1 cellular context compared by ENCODE assay signal in the genomic region with DNA sequence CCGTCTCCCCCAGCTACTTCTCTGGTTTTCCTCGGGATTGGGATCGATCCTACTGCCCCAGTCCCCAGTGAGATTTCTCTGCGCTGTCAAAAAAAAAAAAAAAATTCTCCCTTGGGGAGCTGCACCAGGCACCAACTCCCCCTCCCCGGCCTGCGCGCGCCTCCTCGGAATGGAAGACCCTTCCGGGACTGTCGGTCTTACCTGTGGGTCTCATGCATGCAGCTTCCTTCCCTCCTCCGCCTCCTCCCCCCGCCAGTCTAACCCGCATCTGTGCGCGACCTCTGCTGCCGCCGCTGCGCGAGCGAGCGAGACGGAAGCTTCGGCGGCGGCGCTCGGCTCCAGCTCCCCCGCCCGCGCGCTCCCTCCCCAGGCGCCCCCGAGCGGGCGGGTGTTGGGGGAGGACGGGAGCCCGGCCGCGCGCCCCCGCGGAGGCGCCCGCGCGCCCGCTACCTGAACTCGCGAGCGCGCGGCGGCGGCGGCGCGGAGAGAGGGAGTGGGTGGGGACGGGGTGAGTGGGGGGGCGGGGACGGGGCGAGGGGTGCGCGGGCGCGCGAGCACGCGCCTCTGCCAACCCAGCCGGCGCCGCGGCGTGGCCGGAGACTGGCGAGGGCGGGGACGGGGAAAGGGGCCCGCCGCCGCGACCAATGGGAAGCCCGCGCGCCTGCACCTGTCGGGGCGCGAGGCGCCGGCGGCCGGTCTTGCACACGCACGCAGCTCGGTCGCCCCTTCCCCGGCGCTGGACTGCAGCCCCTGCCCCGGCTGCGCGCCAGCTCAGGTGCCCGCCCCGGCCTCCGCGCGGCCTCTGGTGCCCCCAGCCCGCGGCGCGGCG.
A peak's percentile ranks its signal among the peaks of the same experiment; 100 is the strongest.
TF ChIP-seq lines count a peak whose summit lies in the region.

TSS of gene SUSD4 (minus strand) at position 321 of the 829 bp plus-strand sequence. CDS start 751 bp downstream, outside the sequence.

TF ChIP-seq in HEK293, 187 proteins besides CTCF, POLR2A, EP300 and RAD21 (continued from another document and continues in another):
- TF ChIP-seq ZBTB10 (tag by site-specific recombination; IDR thresholded peaks at IDR 0.05): peak; percentile 12; the same call in 1 of the 2 replicates
- TF ChIP-seq ZNF132 (tag by site-specific recombination; IDR thresholded peaks at IDR 0.05; ENCODE audit: borderline replicate concordance): no peak
- TF ChIP-seq GLIS2 (tag by site-specific recombination; IDR thresholded peaks at IDR 0.05): peak; percentile 68
- no peak for TF ChIP-seq PRDM4 (tag by site-specific recombination; IDR thresholded peaks at IDR 0.05)
- no peak for TF ChIP-seq SALL2 (tag by site-specific recombination; IDR thresholded peaks at IDR 0.05; ENCODE audit: borderline replicate concordance)
- peak; percentile 43; the same call in 1 of the 2 replicates for TF ChIP-seq KLF8 (tag by site-specific recombination; IDR thresholded peaks at IDR 0.05)
- TF ChIP-seq ZNF140 (tag by site-specific recombination; IDR thresholded peaks at IDR 0.05): no peak
- TF ChIP-seq ZNF155 (tag by site-specific recombination; IDR thresholded peaks at IDR 0.05): no peak
- TF ChIP-seq SP2 (tag by site-specific recombination; IDR thresholded peaks at IDR 0.05): no peak
- no peak for TF ChIP-seq ZNF707 (tag by site-specific recombination; IDR thresholded peaks at IDR 0.05)
- no peak for TF ChIP-seq ZNF501 (tag by site-specific recombination; IDR thresholded peaks at IDR 0.05)
- TF ChIP-seq ZNF561 (tag by site-specific recombination; IDR thresholded peaks at IDR 0.05; ENCODE audit: borderline replicate concordance): no peak
- TF ChIP-seq ZNF776 (tag by site-specific recombination; IDR thresholded peaks at IDR 0.05; ENCODE audit: borderline replicate concordance): no peak
- no peak for TF ChIP-seq EGR2 (tag by site-specific recombination; IDR thresholded peaks at IDR 0.05; ENCODE audit: low read depth)
- TF ChIP-seq ZNF514 (tag by site-specific recombination; IDR thresholded peaks at IDR 0.05): no peak
- TF ChIP-seq HOXC10 (CRISPR knock-in tag; IDR thresholded peaks at IDR 0.05): 0 out of 2 replicates have a peak, but pooled peaks have one; percentile 61
- peak; percentile 73; the same call in 1 of the 2 replicates for TF ChIP-seq ZEB2 (tag by site-specific recombination; IDR thresholded peaks at IDR 0.05)
- TF ChIP-seq, protein P1, sequence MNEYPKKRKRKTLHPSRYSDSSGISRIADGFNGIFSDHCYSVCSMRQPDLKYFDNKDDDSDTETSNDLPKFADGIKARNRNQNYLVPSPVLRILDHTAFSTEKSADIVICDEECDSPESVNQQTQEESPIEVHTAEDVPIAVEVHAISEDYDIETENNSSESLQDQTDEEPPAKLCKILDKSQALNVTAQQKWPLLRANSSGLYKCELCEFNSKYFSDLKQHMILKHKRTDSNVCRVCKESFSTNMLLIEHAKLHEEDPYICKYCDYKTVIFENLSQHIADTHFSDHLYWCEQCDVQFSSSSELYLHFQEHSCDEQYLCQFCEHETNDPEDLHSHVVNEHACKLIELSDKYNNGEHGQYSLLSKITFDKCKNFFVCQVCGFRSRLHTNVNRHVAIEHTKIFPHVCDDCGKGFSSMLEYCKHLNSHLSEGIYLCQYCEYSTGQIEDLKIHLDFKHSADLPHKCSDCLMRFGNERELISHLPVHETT (tag by site-specific recombination; IDR thresholded peaks at IDR 0.05): no peak
- TF ChIP-seq, protein P2, sequence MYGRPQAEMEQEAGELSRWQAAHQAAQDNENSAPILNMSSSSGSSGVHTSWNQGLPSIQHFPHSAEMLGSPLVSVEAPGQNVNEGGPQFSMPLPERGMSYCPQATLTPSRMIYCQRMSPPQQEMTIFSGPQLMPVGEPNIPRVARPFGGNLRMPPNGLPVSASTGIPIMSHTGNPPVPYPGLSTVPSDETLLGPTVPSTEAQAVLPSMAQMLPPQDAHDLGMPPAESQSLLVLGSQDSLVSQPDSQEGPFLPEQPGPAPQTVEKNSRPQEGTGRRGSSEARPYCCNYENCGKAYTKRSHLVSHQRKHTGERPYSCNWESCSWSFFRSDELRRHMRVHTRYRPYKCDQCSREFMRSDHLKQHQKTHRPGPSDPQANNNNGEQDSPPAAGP (tag by site-specific recombination; IDR thresholded peaks at IDR 0.05): 0 out of 2 replicates have a peak, but pooled peaks have one; percentile 47
- TF ChIP-seq WT1 (tag by site-specific recombination; IDR thresholded peaks at IDR 0.05): peak; percentile 50
- peak; percentile 69 for TF ChIP-seq ZBTB48 (tag by site-specific recombination; IDR thresholded peaks at IDR 0.05)
- no peak for TF ChIP-seq ZNF114 (tag by site-specific recombination; IDR thresholded peaks at IDR 0.05)
- TF ChIP-seq ZNF654 (tag by site-specific recombination; IDR thresholded peaks at IDR 0.05; ENCODE audit: low read depth): no peak
- peak; percentile 68 for TF ChIP-seq ZBTB20 (tag by site-specific recombination; IDR thresholded peaks at IDR 0.05)
- TF ChIP-seq ZNF184 (tag by site-specific recombination; IDR thresholded peaks at IDR 0.05): no peak
- TF ChIP-seq KLF10 (tag by site-specific recombination; IDR thresholded peaks at IDR 0.05): peak; percentile 29; the same call in 1 of the 2 replicates
- TF ChIP-seq ZNF211 (tag by site-specific recombination; IDR thresholded peaks at IDR 0.05; ENCODE audit: low read depth): no peak
- no peak for TF ChIP-seq RBAK (tag by site-specific recombination; IDR thresholded peaks at IDR 0.05)
- no peak for TF ChIP-seq ZNF169 (tag by site-specific recombination; IDR thresholded peaks at IDR 0.05)
- TF ChIP-seq ZNF560 (tag by site-specific recombination; IDR thresholded peaks at IDR 0.05; ENCODE audit: borderline replicate concordance): no peak
- TF ChIP-seq ZBTB8A (tag by site-specific recombination; IDR thresholded peaks at IDR 0.05): peak; percentile 42
- no peak for TF ChIP-seq YY1 (tag by site-specific recombination; IDR thresholded peaks at IDR 0.05)
- no peak for TF ChIP-seq ZNF792 (tag by site-specific recombination; IDR thresholded peaks at IDR 0.05)
- TF ChIP-seq ZBTB11 (tag by site-specific recombination; conservative IDR thresholded peaks at IDR 0.05; ENCODE audit: low read depth): no peak
- peak; percentile 71 for TF ChIP-seq SP7 (tag by site-specific recombination; IDR thresholded peaks at IDR 0.05)
- peak; percentile 56 for TF ChIP-seq ZNF596 (tag by site-specific recombination; IDR thresholded peaks at IDR 0.05)
- no peak for TF ChIP-seq ZSCAN23 (tag by site-specific recombination; IDR thresholded peaks at IDR 0.05)
- peak; percentile 16; the same call in 1 of the 2 replicates for TF ChIP-seq ZSCAN4 (tag by site-specific recombination; IDR thresholded peaks at IDR 0.05)
- TF ChIP-seq ZNF426 (tag by site-specific recombination; IDR thresholded peaks at IDR 0.05): no peak
- no peak for TF ChIP-seq KLF9 (tag by site-specific recombination; IDR thresholded peaks at IDR 0.05; ENCODE audit: low read depth)
- peak; percentile 73 for TF ChIP-seq SCRT2 (tag by site-specific recombination; IDR thresholded peaks at IDR 0.05)
- TF ChIP-seq ZNF660 (tag by site-specific recombination; IDR thresholded peaks at IDR 0.05): 0 out of 2 replicates have a peak, but pooled peaks have one; percentile 7
- no peak for TF ChIP-seq ZNF658 (tag by site-specific recombination; IDR thresholded peaks at IDR 0.05)
- TF ChIP-seq ZNF26 (tag by site-specific recombination; IDR thresholded peaks at IDR 0.05): no peak
- 0 out of 2 replicates have a peak, but pooled peaks have one; percentile 21 for TF ChIP-seq ZNF341 (tag by site-specific recombination; IDR thresholded peaks at IDR 0.05; ENCODE audit: low read depth)
- peak; percentile 97 for TF ChIP-seq ZNF335 (tag by site-specific recombination; conservative IDR thresholded peaks at IDR 0.05)
- TF ChIP-seq ZNF677 (tag by site-specific recombination; IDR thresholded peaks at IDR 0.05): peak; percentile 58; the same call in 1 of the 2 replicates
- TF ChIP-seq MZF1 (tag by site-specific recombination; IDR thresholded peaks at IDR 0.05; ENCODE audit: borderline replicate concordance): 0 out of 2 replicates have a peak, but pooled peaks have one; percentile 20
- no peak for TF ChIP-seq ZNF138 (tag by site-specific recombination; IDR thresholded peaks at IDR 0.05; ENCODE audit: borderline replicate concordance)
- TF ChIP-seq ZNF621 (tag by site-specific recombination; IDR thresholded peaks at IDR 0.05): no peak
